9 cellular contexts compared by ENCODE assay signal in the genomic region with DNA sequence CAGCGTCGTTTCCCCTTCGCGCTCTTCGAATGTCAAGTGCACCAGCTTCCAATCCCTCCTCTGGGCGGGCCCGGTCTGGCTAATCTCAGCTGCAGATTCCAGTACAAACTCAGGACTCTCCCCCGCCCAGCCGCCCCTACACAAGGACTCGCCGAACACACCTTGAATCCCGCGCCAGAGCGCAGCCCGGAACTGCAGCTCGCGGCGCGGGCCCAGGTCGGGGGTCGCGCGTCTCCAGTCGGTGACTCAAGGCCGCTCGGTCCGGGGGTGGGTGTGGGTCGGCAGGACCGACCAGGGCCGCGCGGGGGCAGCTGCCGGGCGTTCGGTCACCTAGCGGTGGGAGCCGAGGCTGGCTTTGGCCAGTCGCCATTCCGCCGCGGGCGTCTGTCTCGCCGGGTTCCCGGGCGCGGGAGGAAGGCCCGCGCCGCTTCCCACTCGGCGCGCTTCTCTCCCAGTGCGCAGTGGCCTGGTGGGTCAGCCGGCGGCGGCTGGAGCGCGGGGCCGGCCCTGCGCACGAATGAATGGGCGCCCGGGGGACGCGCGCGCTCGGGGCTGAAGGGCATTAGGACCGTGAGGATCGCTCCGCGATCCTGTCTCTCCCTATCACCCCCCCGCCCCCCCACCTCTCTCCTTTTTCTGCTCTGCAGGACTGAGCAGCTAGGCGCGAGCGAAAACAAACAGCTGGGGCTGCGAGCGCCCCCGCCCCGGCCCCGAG. TPM values are rescaled to one million over a fixed set of nuclear protein-coding genes. Genes with fewer than 3 reads are reported as not detected.
DNase-seq lines count a peak whose midpoint lies in the region; ATAC-seq, FAIRE-seq and TF ChIP-seq lines count a peak whose summit lies in the region.
"Had no signal": no experiment of that assay in that cellular context is flagged by ENCODE, and none has a peak within 500 bp of the region (broad histone marks: within the 10 kb centered on the region; RNA-seq: fewer than 3 reads in every experiment).

Gene GALNT16 (plus strand): TSS at position 628 of the 715 bp plus-strand sequence. CDS start 133 bp downstream, outside the sequence.

- CTCF ChIA-PET in A549 (lab: Yijun Ruan, JAX): interaction anchor here (0.6 to 6.6 kb wide), 23 partner anchors 10 to 205 kb away, joined by 3 to 45 read pairs (median 5); no protein-coding TSS in a partner anchor
- CTCF ChIA-PET in naive thymus-derived CD4-positive, alpha-beta T cell (lab: Charles Lee): no interaction called here

- H3K27me3 ChIP-seq in SJCRH30 (no peaks in the 10 kb centered on the region), esophagus muscularis mucosa (peaks cover 0 to 51% (median 0%) of the 10 kb centered on the region in 4 donors)
- H3K27me3 ChIP-seq in naive thymus-derived CD4-positive, alpha-beta T cell (ENCODE audit: control insufficient read depth in 2 of 2, insufficient read depth in 2 of 2, low read length in 2 of 2): peaks cover 0 to 10% of the 10 kb centered on the region in 2 donors

- H3K27me3 Mint-ChIP-seq in naive thymus-derived CD4-positive, alpha-beta T cell: peaks cover 30 to 78% (median 48%) of the 10 kb centered on the region in 5 donors

- WGBS in A549 (ENCODE audit: missing lambda C conversion rate): 14% methylated on average over 40 of the region's 82 CpGs
- WGBS in esophagus muscularis mucosa: 7% methylated on average over 3 of the region's 82 CpGs

- H3K27ac ChIP-seq in A549 (peak within 1 kb of the TSS; percentile 57 to 79), SJCRH30 (0 out of 2 replicates have a peak within 1 kb of the TSS, but pooled peaks have one; percentile 3), esophagus muscularis mucosa (replicated peaks in 1 of 4) (peak within 1 kb of the TSS; percentile 30 to 63 (median 58))
- no peak within 1 kb of the TSS for H3K27ac ChIP-seq in naive thymus-derived CD4-positive, alpha-beta T cell (ENCODE audit: low read depth, low read length)

- POLR2A ChIA-PET in A549 (lab: Yijun Ruan, JAX): interaction anchor here (0.6 to 1.1 kb wide), 2 partner anchors 139 to 164 kb away, joined by 3 read pairs; partner anchors contain the start of genes ERH and SLC39A9
- POLR2A ChIA-PET in naive thymus-derived CD4-positive, alpha-beta T cell (lab: Charles Lee): no interaction called here

- peak within 1 kb of the TSS; percentile 99 for H3K4me2 ChIP-seq in A549

- peaks cover 0 to 16% (median 5%) of the 10 kb centered on the region in 7 donors for H3K4me1 Mint-ChIP-seq in naive thymus-derived CD4-positive, alpha-beta T cell

- H3K4me3 Mint-ChIP-seq in naive thymus-derived CD4-positive, alpha-beta T cell: peak within 1 kb of the TSS in 9 of 10 donors; percentile 21 to 85 (median 63)

- peaks cover 0 to 2% (median 0%) of the 10 kb centered on the region in 11 donors for H3K9me3 Mint-ChIP-seq in naive thymus-derived CD4-positive, alpha-beta T cell

- H3K4me1 ChIP-seq in A549 (peaks cover 3% of the 10 kb centered on the region; the same call in 1 of the 3 replicates), SJCRH30 (no peaks in the 10 kb centered on the region), esophagus muscularis mucosa (peaks cover 39 to 42% (median 41%) of the 10 kb centered on the region in 4 donors)
- no peaks in the 10 kb centered on the region for H3K4me1 ChIP-seq in naive thymus-derived CD4-positive, alpha-beta T cell (ENCODE audit: control insufficient read depth in 2 of 2, insufficient read depth in 2 of 2, low read length in 2 of 2)

- H3K36me3 Mint-ChIP-seq in naive thymus-derived CD4-positive, alpha-beta T cell: peaks cover 0 to 4% (median 0%) of the 10 kb centered on the region in 5 donors

- peak in 1 of 2 experiments; percentile 17; a peak in 1 of 5 replicates for TF ChIP-seq RAD21 in A549 (conservative IDR thresholded peaks at IDR 0.05 in 1 of 2, IDR thresholded peaks at IDR 0.05 in 1 of 2)

- TF ChIP-seq POLR2A in A549 (IDR thresholded peaks at IDR 0.05; ENCODE audit: low read length): no peak
- TF ChIP-seq POLR2A in esophagus muscularis mucosa (IDR thresholded peaks at IDR 0.05; ENCODE audit: low read depth): no peak

- no peak for FAIRE-seq in A549 (lab: Jason Lieb, UNC)
- FAIRE-seq: endometrium had no signal

- H3K27ac Mint-ChIP-seq in naive thymus-derived CD4-positive, alpha-beta T cell: no peak within 1 kb of the TSS

- H3K36me3 ChIP-seq in SJCRH30 (no peaks in the 10 kb centered on the region), esophagus muscularis mucosa (no peaks in the 10 kb centered on the region)
- no peaks in the 10 kb centered on the region for H3K36me3 ChIP-seq in naive thymus-derived CD4-positive, alpha-beta T cell (ENCODE audit: control insufficient read depth in 2 of 3, insufficient read depth in 3 of 3, low read length in 3 of 3)

- H3K4me3 ChIP-seq in A549 (peak within 1 kb of the TSS; percentile 62), GM12865 (ENCODE audit: low read depth, low read length) (peak within 1 kb of the TSS; percentile 34), SJCRH30 (peak within 1 kb of the TSS; percentile 83), esophagus muscularis mucosa (peak within 1 kb of the TSS; percentile 61 to 75 (median 67))
- H3K4me3 ChIP-seq in naive thymus-derived CD4-positive, alpha-beta T cell (ENCODE audit: low read length): no peak within 1 kb of the TSS

- intact Hi-C loops in esophagus muscularis mucosa (cut with DNase I): no loop called here
- intact Hi-C loops in naive thymus-derived CD4-positive, alpha-beta T cell (cut with micrococcal nuclease): loop anchor here in 1 of 2 donors (5.0 kb wide), 1 partner anchor 313 kb away; the partner anchor contains the start of gene CCDC177

- ATAC-seq in A549 (peak; percentile 58 to 72), GM19035 (IDR thresholded peaks at IDR 0.05; ENCODE audit: unreplicated experiment) (no peak)
- ATAC-seq in naive thymus-derived CD4-positive, alpha-beta T cell: no peak

- no peak for TF ChIP-seq EP300 in A549 (IDR thresholded peaks at IDR 0.05)
- no peak for TF ChIP-seq EP300 in esophagus muscularis mucosa (IDR thresholded peaks at IDR 0.05)

- TF ChIP-seq CTCF in A549 (IDR thresholded peaks at IDR 0.05): peak; percentile 25
- TF ChIP-seq CTCF in GM12865 (IDR thresholded peaks at IDR 0.05; ENCODE audit: insufficient read depth, low read depth, low read length, missing control alignments): no peak
- peak in 2 of 3 experiments; percentile 24 to 37 for TF ChIP-seq CTCF in esophagus muscularis mucosa (IDR thresholded peaks at IDR 0.05)

- H3K9me3 ChIP-seq in A549 (no peaks in the 10 kb centered on the region), SJCRH30 (replicated peaks) (no peaks in the 10 kb centered on the region), esophagus muscularis mucosa (no peaks in the 10 kb centered on the region)
- no peaks in the 10 kb centered on the region for H3K9me3 ChIP-seq in naive thymus-derived CD4-positive, alpha-beta T cell (ENCODE audit: control insufficient read depth in 2 of 3, low read length in 3 of 3)

- peak; percentile 56 to 63 for DNase-seq in A549 (ENCODE audit: low read depth in 1 of 2, low spot score in 1 of 2)
- no peak for DNase-seq in GM12865 (ENCODE audit: low read depth)
- peak; percentile 54 to 69 for DNase-seq in SJCRH30
- no peak for DNase-seq in esophagus muscularis mucosa (ENCODE audit: extremely low spot score)
- DNase-seq in naive thymus-derived CD4-positive, alpha-beta T cell: no peak
- no peak for DNase-seq in glomerular visceral epithelial cell (ENCODE audit: extremely low spot score)
- DNase-seq in HT-29 (ENCODE audit: low spot score): no peak

TF ChIP-seq in A549, 52 proteins besides CTCF, POLR2A, EP300 and RAD21:
- no peak for TF ChIP-seq MAFK (IDR thresholded peaks at IDR 0.05; ENCODE audit: partially characterized antibody)
- TF ChIP-seq, protein P1, sequence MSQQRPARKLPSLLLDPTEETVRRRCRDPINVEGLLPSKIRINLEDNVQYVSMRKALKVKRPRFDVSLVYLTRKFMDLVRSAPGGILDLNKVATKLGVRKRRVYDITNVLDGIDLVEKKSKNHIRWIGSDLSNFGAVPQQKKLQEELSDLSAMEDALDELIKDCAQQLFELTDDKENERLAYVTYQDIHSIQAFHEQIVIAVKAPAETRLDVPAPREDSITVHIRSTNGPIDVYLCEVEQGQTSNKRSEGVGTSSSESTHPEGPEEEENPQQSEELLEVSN (IDR thresholded peaks at IDR 0.05; ENCODE audit: borderline replicate concordance, low read depth): peak; percentile 46; the same call in 1 of the 2 replicates
- no peak for TF ChIP-seq MYC (IDR thresholded peaks at IDR 0.05; ENCODE audit: borderline replicate concordance, low read length)
- TF ChIP-seq BCL3 (IDR thresholded peaks at IDR 0.05): no peak
- TF ChIP-seq FOSL2 (IDR thresholded peaks at IDR 0.05): no peak
- TF ChIP-seq FOSL2 (CRISPR knock-in tag; IDR thresholded peaks at IDR 0.05): no peak
- TF ChIP-seq TP53 (CRISPR knock-in tag; IDR thresholded peaks at IDR 0.05): no peak

RNA-seq across cellular contexts. Expression of gene GALNT16, which starts in this region (rescaled TPM):
- polyA plus RNA-seq in A549 (2011; rRNA removed): 2.3 and 2.8 TPM in 2 replicates
- polyA plus RNA-seq in A549 (2012; cell fraction: cytosol; rRNA removed): 4.8 and 5.7 TPM in 2 replicates
- 12.0 and 12.7 TPM in 2 replicates for polyA plus RNA-seq in A549 (2012; cell fraction: nucleus; rRNA removed)
- polyA plus RNA-seq in A549 (2017; fragmentation: RNase III; extraction: RNeasy Plus Mini Kit Qiagen cat#74134 plus additional on column Dnase treatment): 2.6 to 3.9 TPM (median 3.4 TPM) in 3 replicates
- 2.2 and 6.4 TPM in 2 replicates for polyA minus RNA-seq in A549 (2011; rRNA and poly(A)+ RNA removed)
- 6.8 and 8.6 TPM in 2 replicates for total RNA-seq in SJCRH30 (2014; rRNA removed; shearing (Covaris generic))
- total RNA-seq in esophagus muscularis mucosa: 10 to 100 TPM in 2 of 4 donors, 1 to 10 TPM in 2; 5.8 to 18.4 (median 10.5) TPM
- total RNA-seq in naive thymus-derived CD4-positive, alpha-beta T cell: under 1 TPM in 2 of 5 experiments, not detected in 3; 0.07 to 0.65 TPM
- polyA plus RNA-seq in naive thymus-derived CD4-positive, alpha-beta T cell: not detected
- not detected in 2 replicates for total RNA-seq in HT-29 (2014; rRNA removed; shearing (Covaris generic))

Comparison
In these comparisons a context has a peak if more than half of its experiments do, and no peak if none do; other contexts are left out.
1. ATAC-seq: peak in A549 (2 of 2); none in naive thymus-derived CD4-positive, alpha-beta T cell (single experiment) and GM19035 (single experiment).
2. DNase-seq: peak in A549 (2 of 2) and SJCRH30 (2 of 2); none in GM12865 (single experiment), esophagus muscularis mucosa (single experiment), naive thymus-derived CD4-positive, alpha-beta T cell (0 of 9), glomerular visceral epithelial cell (single experiment) and HT-29 (single experiment).